Comparison of ENCODE assay signal across 23 cellular contexts in genomic region chr16:69909043-69909442, GRCh38. TPM values are rescaled to one million over a fixed set of nuclear protein-coding genes. Genes with fewer than 3 reads are reported as not detected.
"Had no signal": no experiment of that assay in that cellular context is flagged by ENCODE, and none has a peak within 500 bp of the region (broad histone marks: within the 10 kb centered on the region; RNA-seq: fewer than 3 reads in every experiment).

No MANE protein-coding gene starts in this region.

- ATAC-seq: left ventricle myocardium superior; lower lobe of right lung; natural killer cell; right cardiac atrium; stimulated activated effector memory CD8-positive, alpha-beta T cell treated with anti-CD3 and anti-CD28 coated beads, Interleukin-12 subunit alpha, Interleukin-12 subunit beta, amount 100 ng/mL, for 72 hours; upper lobe of right lung had no signal

- H3K27me3 ChIP-seq: esophagus squamous epithelium, ovary, stomach, transverse colon, upper lobe of right lung, uterus had no signal

- DNase-seq: dermis blood vessel endothelial cell; effector memory CD4-positive, alpha-beta T cell; erythroblast; esophagus squamous epithelium; head of caudate nucleus; left ventricle myocardium superior; lower lobe of right lung; natural killer cell; occipital lobe; ovary; posterior cingulate gyrus; psoas muscle; right cardiac atrium; stimulated activated CD4-positive, alpha-beta T cell treated with anti-CD3 and anti-CD28 coated beads, Interleukin-2, amount 100 ng/mL, for 24 hours; stimulated activated CD4-positive, alpha-beta T cell treated with anti-CD3 and anti-CD28 coated beads, Interleukin-4, amount 100 ng/mL, for 24 hours; stimulated activated naive CD4-positive, alpha-beta T cell treated with Interleukin-2 at 50 U/mL for 16 hours; stomach; substantia nigra; transverse colon; upper lobe of right lung; uterus had no signal

- H3K36me3 ChIP-seq: ovary, uterus had no signal

- H3K36me3 Mint-ChIP-seq: natural killer cell had no signal

- H3K4me3 ChIP-seq: coronary artery, esophagus squamous epithelium, lower lobe of right lung, ovary, psoas muscle, stomach, transverse colon, upper lobe of right lung, uterus had no signal

- H3K4me3 Mint-ChIP-seq: natural killer cell; stimulated activated effector memory CD8-positive, alpha-beta T cell treated with anti-CD3 and anti-CD28 coated beads, Interleukin-12 subunit alpha, Interleukin-12 subunit beta, amount 100 ng/mL, for 72 hours had no signal

- H3K4me1 Mint-ChIP-seq: natural killer cell; stimulated activated effector memory CD8-positive, alpha-beta T cell treated with anti-CD3 and anti-CD28 coated beads, Interleukin-12 subunit alpha, Interleukin-12 subunit beta, amount 100 ng/mL, for 72 hours had no signal

- H3K9me3 Mint-ChIP-seq: natural killer cell; stimulated activated effector memory CD8-positive, alpha-beta T cell treated with anti-CD3 and anti-CD28 coated beads, Interleukin-12 subunit alpha, Interleukin-12 subunit beta, amount 100 ng/mL, for 72 hours had no signal

- H3K4me1 ChIP-seq: lower lobe of right lung, psoas muscle, upper lobe of right lung, uterus had no signal

- H3K9me3 ChIP-seq: esophagus squamous epithelium, lower lobe of right lung, ovary, psoas muscle, stomach, transverse colon, upper lobe of right lung, uterus had no signal

- H3K27ac Mint-ChIP-seq: natural killer cell; stimulated activated effector memory CD8-positive, alpha-beta T cell treated with anti-CD3 and anti-CD28 coated beads, Interleukin-12 subunit alpha, Interleukin-12 subunit beta, amount 100 ng/mL, for 72 hours had no signal

- H3K27ac ChIP-seq: coronary artery, esophagus squamous epithelium, lower lobe of right lung, ovary, psoas muscle, transverse colon, upper lobe of right lung, uterus had no signal

RNA-seq across cellular contexts. Expression of gene CLEC18A, which starts 42.1 kb away (rescaled TPM):
- total RNA-seq: occipital lobe had no signal
